ENCODE assay signal across 28 cellular contexts in the genomic region with DNA sequence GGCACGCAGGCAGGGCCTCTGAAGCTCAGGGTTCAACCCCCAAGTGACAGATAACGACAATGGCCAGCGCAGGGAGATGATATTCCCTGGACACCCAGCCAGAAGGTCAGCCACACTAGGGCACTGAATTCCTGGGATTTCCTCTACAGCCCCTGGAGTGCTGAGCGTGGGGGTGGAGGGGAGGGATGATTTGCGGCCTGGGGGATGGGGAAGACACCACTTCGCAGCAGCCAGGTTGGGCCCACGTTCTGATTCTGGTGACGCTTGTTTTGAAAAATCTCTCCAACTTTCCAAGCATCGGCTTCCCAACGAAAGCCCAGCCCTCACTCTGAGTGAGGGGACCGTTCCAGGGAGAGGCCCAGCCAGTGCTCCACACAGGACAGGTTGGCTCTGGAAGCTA. TPM values are rescaled to one million over a fixed set of nuclear protein-coding genes. Genes with fewer than 3 reads are reported as not detected.
"Had no signal": no experiment of that assay in that cellular context is flagged by ENCODE, and none has a peak within 500 bp of the region (broad histone marks: within the 10 kb centered on the region; RNA-seq: fewer than 3 reads in every experiment).

No MANE protein-coding gene starts in this region.

- DNase-seq: activated CD4-positive, alpha-beta memory T cell treated with anti-CD3 and anti-CD28 coated beads, Interleukin-2, amount 10 ng/mL, durations not matched to agents 7 days and 5 days; activated CD4-positive, alpha-beta T cell treated with anti-CD3 and anti-CD28 coated beads, Interleukin-2, amount 10 ng/mL, durations not matched to agents 24 days and 14 days; activated CD4-positive, CD25-positive, alpha-beta regulatory T cell treated with anti-CD3 and anti-CD28 coated beads, Interleukin-2, amount 50 U/mL, for 72 hours; activated gamma-delta T cell treated with Interleukin-2 at 50 U/mL for 16 hours; activated naive CD4-positive, alpha-beta T cell treated with anti-CD3 and anti-CD28 coated beads, Interleukin-2, amount 50 U/mL, for 16 hours; activated T-cell treated with anti-CD3 and anti-CD28 coated beads, Interleukin-2, amount 50 U/mL, for 4 hours; amniotic stem cell; brain microvascular endothelial cell; caudate nucleus; cortex of kidney; effector memory CD8-positive, alpha-beta T cell; erythroblast; gastrocnemius medialis; glutamatergic neuron; lower lobe of right lung; occipital lobe; posterior cingulate gyrus; right lobe of liver; stimulated activated CD4-positive, alpha-beta T cell treated with anti-CD3 and anti-CD28 coated beads, Interleukin-12 subunit alpha, Interleukin-12 subunit beta, amount 100 ng/mL, for 4 hours; stimulated activated CD4-positive, alpha-beta T cell treated with anti-CD3 and anti-CD28 coated beads, Interleukin-4, amount 100 ng/mL, for 1 hour; stimulated activated naive CD8-positive, alpha-beta T cell treated with anti-CD3 and anti-CD28 coated beads, Interleukin-15, Interleukin-2, amounts not matched to agents 100 U/mL and 50 U/mL, for 24 hours; testis; transverse colon; WERI-Rb-1 had no signal

- H3K79me2 ChIP-seq: hepatocyte had no signal

- H3K27ac Mint-ChIP-seq: activated CD4-positive, alpha-beta memory T cell treated with anti-CD3 and anti-CD28 coated beads, Interleukin-2, amount 10 ng/mL, durations not matched to agents 7 days and 5 days; activated CD4-positive, alpha-beta T cell treated with anti-CD3 and anti-CD28 coated beads, Interleukin-2, amount 10 ng/mL, durations not matched to agents 24 days and 14 days; activated T-helper 17 cell treated with anti-CD3 and anti-CD28 coated beads, Interleukin-2, amount 50 U/mL, for 72 hours; effector memory CD8-positive, alpha-beta T cell had no signal

- H3K9me3 ChIP-seq: gastrocnemius medialis, lower lobe of right lung, right lobe of liver, testis, transverse colon had no signal

- H3K9me3 Mint-ChIP-seq: activated CD4-positive, alpha-beta memory T cell treated with anti-CD3 and anti-CD28 coated beads, Interleukin-2, amount 10 ng/mL, durations not matched to agents 7 days and 5 days; activated CD4-positive, alpha-beta T cell treated with anti-CD3 and anti-CD28 coated beads, Interleukin-2, amount 10 ng/mL, durations not matched to agents 24 days and 14 days; activated T-cell treated with anti-CD3 and anti-CD28 coated beads, Interleukin-2, amount 50 U/mL, for 4 hours; activated T-helper 17 cell treated with anti-CD3 and anti-CD28 coated beads, Interleukin-2, amount 50 U/mL, for 72 hours; effector memory CD8-positive, alpha-beta T cell; neural crest cell had no signal

- H3K4me2 ChIP-seq: hepatocyte had no signal

- H3K4me3 Mint-ChIP-seq: activated CD4-positive, alpha-beta memory T cell treated with anti-CD3 and anti-CD28 coated beads, Interleukin-2, amount 10 ng/mL, durations not matched to agents 7 days and 5 days; activated CD4-positive, alpha-beta T cell treated with anti-CD3 and anti-CD28 coated beads, Interleukin-2, amount 10 ng/mL, durations not matched to agents 24 days and 14 days; activated T-cell treated with anti-CD3 and anti-CD28 coated beads, Interleukin-2, amount 50 U/mL, for 4 hours; activated T-helper 17 cell treated with anti-CD3 and anti-CD28 coated beads, Interleukin-2, amount 50 U/mL, for 72 hours had no signal

- H3K27ac ChIP-seq: brain microvascular endothelial cell, gastrocnemius medialis, hepatocyte, lower lobe of right lung, right lobe of liver, testis, transverse colon, WERI-Rb-1 had no signal

- H3K4me1 Mint-ChIP-seq: activated CD4-positive, alpha-beta T cell treated with anti-CD3 and anti-CD28 coated beads, Interleukin-2, amount 10 ng/mL, durations not matched to agents 24 days and 14 days; activated T-helper 17 cell treated with anti-CD3 and anti-CD28 coated beads, Interleukin-2, amount 50 U/mL, for 72 hours had no signal

- H3K36me3 ChIP-seq: brain microvascular endothelial cell, gastrocnemius medialis, lower lobe of right lung, right lobe of liver, transverse colon, WERI-Rb-1 had no signal

- H2AFZ ChIP-seq: hepatocyte had no signal

- H3K4me3 ChIP-seq: gastrocnemius medialis, hepatocyte, lower lobe of right lung, right lobe of liver, testis, transverse colon had no signal

- H3K27me3 ChIP-seq: brain microvascular endothelial cell, testis had no signal

RNA-seq across cellular contexts. Expression of gene GFPT2, which starts 5.5 kb away (rescaled TPM):
- total RNA-seq: activated CD4-positive, alpha-beta memory T cell treated with anti-CD3 and anti-CD28 coated beads, Interleukin-2, amount 10 ng/mL, durations not matched to agents 7 days and 5 days; T-helper 1 cell treated with Interleukin-12 subunit alpha and Interleukin-12 subunit beta and Interleukin-4 antibody, amounts not matched to agents 30 ng/mL and 1 ng/mL, for 36 hours had no signal
